11 cellular contexts compared by ENCODE assay signal in the genomic region with DNA sequence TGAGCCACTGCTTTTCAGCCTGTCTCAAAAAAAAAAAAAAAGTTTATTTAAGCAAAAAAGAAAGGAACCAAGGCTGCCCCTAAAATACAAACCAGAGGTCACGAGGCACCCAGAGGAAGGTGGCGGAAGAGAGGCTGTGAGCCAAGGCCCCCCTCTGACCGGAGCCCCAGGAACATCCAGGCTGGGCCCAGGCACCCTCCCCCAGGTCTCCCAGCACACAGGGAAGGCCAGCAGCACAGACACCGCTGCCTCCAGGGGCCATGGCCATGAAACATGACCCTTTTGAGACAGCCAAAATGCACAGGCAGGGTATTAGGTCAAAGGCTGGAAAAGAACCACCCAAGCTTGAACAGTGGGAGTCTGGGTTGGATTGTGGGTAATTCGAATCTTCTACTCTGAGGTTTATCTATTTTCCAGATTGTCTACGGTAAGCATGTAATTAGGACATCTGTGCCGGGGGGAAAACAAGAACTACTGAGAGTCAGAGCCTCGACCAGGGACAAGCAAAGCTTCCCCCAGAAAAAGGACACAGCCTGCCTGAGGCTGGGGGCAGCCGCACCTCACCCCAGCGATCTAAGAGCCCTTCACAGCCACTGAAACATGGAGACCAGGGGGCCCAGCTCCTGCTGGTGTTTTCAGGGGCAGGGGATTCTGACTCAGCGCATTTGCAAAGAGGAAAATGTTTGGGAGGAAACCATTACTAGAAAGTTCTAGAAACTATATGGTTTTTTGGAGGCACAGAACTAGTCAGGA. TPM values are rescaled to one million over a fixed set of nuclear protein-coding genes. Genes with fewer than 3 reads are reported as not detected.
DNase-seq lines count a peak whose midpoint lies in the region; ATAC-seq and TF ChIP-seq lines count a peak whose summit lies in the region.
"Had no signal": no experiment of that assay in that cellular context is flagged by ENCODE, and none has a peak within 500 bp of the region (broad histone marks: within the 10 kb centered on the region; RNA-seq: fewer than 3 reads in every experiment).

No MANE protein-coding gene starts in this region.

- no peak overlapping the region for H3K14ac ChIP-seq in IMR-90 (replicated peaks; ENCODE audit: low read depth, low read length)

- no peaks in the 10 kb centered on the region for H3K36me3 Mint-ChIP-seq in brain

- peak overlapping the region in 3 of 5 experiments; percentile 22 to 82 (median 62) for H3K27ac Mint-ChIP-seq in brain
- H3K27ac Mint-ChIP-seq: activated CD4-positive, alpha-beta T cell treated with anti-CD3 and anti-CD28 coated beads, Interleukin-2, amount 10 ng/mL, durations not matched to agents 7 days and 5 days had no signal

- POLR2A ChIA-PET in IMR-90 (lab: Charles Lee; ENCODE audit: unreplicated experiment): no interaction called here

- WGBS in IMR-90 (ENCODE audit: extremely low coverage in 2 of 2, insufficient read length in 1 of 2), 2 experiments: no CpG with 5 or more reads among the region's 11 CpGs

- H3K27me3 ChIP-seq in IMR-90 (ENCODE audit: control insufficient read depth, insufficient read depth, low read length) (no peaks in the 10 kb centered on the region), lower lobe of right lung (ENCODE audit: low read depth) (no peaks in the 10 kb centered on the region), subcutaneous abdominal adipose tissue (ENCODE audit: control insufficient read depth in 5 of 5, insufficient read depth in 4 of 5, low read length in 5 of 5) (no peaks in the 10 kb centered on the region)

- H3K4me3 Mint-ChIP-seq in brain: no peak overlapping the region

- no peaks in the 10 kb centered on the region for H3K79me1 ChIP-seq in IMR-90 (ENCODE audit: low read depth in 1 of 2, low read length in 2 of 2)

- H3K4ac ChIP-seq in IMR-90 (ENCODE audit: low read depth, low read length): no peak overlapping the region; the same call in 1 of the 2 replicates

- no peak overlapping the region; the same call in 1 of the 2 replicates for H2AK5ac ChIP-seq in IMR-90 (ENCODE audit: low read depth, low read length)

- TF ChIP-seq CTCF in IMR-90 (conservative IDR thresholded peaks at IDR 0.05; ENCODE audit: low read depth, low read length) (no peak), brain (conservative IDR thresholded peaks at IDR 0.05) (no peak), lower lobe of right lung (IDR thresholded peaks at IDR 0.05) (no peak)

- H3K4me1 ChIP-seq in IMR-90 (ENCODE audit: control insufficient read depth, insufficient read depth, low read length) (peaks cover 2% of the 10 kb centered on the region; the same call in 1 of the 2 replicates), lower lobe of right lung (peaks cover 22% of the 10 kb centered on the region), subcutaneous abdominal adipose tissue (ENCODE audit: control insufficient read depth in 5 of 5, insufficient read depth in 5 of 5, low read length in 5 of 5) (peaks cover 3 to 52% (median 42%) of the 10 kb centered on the region in 5 donors)

- H3K27me3 Mint-ChIP-seq in brain: no peaks in the 10 kb centered on the region

- no peak overlapping the region for H2BK20ac ChIP-seq in IMR-90 (ENCODE audit: low read depth, low read length)

- no peak overlapping the region for H3K56ac ChIP-seq in IMR-90 (ENCODE audit: extremely low read depth, insufficient read depth, low read length)

- H2BK5ac ChIP-seq in IMR-90 (ENCODE audit: low read depth, low read length, poor library complexity, severe bottlenecking): no peak overlapping the region

- no peak overlapping the region for H3K9ac ChIP-seq in IMR-90 (ENCODE audit: low read depth, low read length)
- H3K9ac ChIP-seq in subcutaneous abdominal adipose tissue (ENCODE audit: low read length in 5 of 5): peak overlapping the region in 2 of 5 donors; percentile 26 to 45

- H2BK120ac ChIP-seq in IMR-90 (ENCODE audit: low read depth, low read length): peak overlapping the region; percentile 13; the same call in 1 of the 2 replicates

- H4K8ac ChIP-seq in IMR-90 (ENCODE audit: low read depth in 2 of 2, low read length in 2 of 2): no peak overlapping the region

- peak overlapping the region; percentile 41 for H2AFZ ChIP-seq in IMR-90 (replicated peaks; ENCODE audit: low read length, poor library complexity)

- H3K4me1 Mint-ChIP-seq in brain: peaks cover 12% of the 10 kb centered on the region

- H3K36me3 ChIP-seq in IMR-90 (ENCODE audit: control insufficient read depth, insufficient read depth, low read length): peaks cover 1% of the 10 kb centered on the region; the same call in 1 of the 2 replicates
- H3K36me3 ChIP-seq in lower lobe of right lung: no peaks in the 10 kb centered on the region
- no peaks in the 10 kb centered on the region for H3K36me3 ChIP-seq in subcutaneous abdominal adipose tissue (ENCODE audit: control insufficient read depth in 5 of 5, insufficient read depth in 5 of 5, low read length in 5 of 5)

- H2BK15ac ChIP-seq in IMR-90 (ENCODE audit: low read depth, low read length): no peak overlapping the region

- no peak overlapping the region for H3K18ac ChIP-seq in IMR-90 (ENCODE audit: low read depth, low read length)

- no TSS peak for BruUV-seq in IMR-90 (replicated peaks; lab: Mats Ljungman, UMichigan)

- H3K9me3 ChIP-seq in IMR-90 (ENCODE audit: control insufficient read depth, insufficient read depth, low read length) (no peaks in the 10 kb centered on the region; the same call in 1 of the 2 replicates), lower lobe of right lung (no peaks in the 10 kb centered on the region), subcutaneous abdominal adipose tissue (ENCODE audit: control insufficient read depth in 5 of 5, low read length in 5 of 5) (no peaks in the 10 kb centered on the region)

- H3K4me3 ChIP-seq in IMR-90 (ENCODE audit: insufficient read depth, low read depth, low read length): no peak overlapping the region
- H3K4me3 ChIP-seq in lower lobe of right lung: no peak overlapping the region
- H3K4me3 ChIP-seq in subcutaneous abdominal adipose tissue (ENCODE audit: low read depth in 1 of 5, low read length in 5 of 5): no peak overlapping the region

- no peaks in the 10 kb centered on the region for H3K9me3 Mint-ChIP-seq in brain
- H3K9me3 Mint-ChIP-seq: activated CD4-positive, alpha-beta T cell treated with anti-CD3 and anti-CD28 coated beads, Interleukin-2, amount 10 ng/mL, durations not matched to agents 7 days and 5 days had no signal

- no peak for ATAC-seq in IMR-90 (ENCODE audit: low read depth)
- no peak for ATAC-seq in lower lobe of right lung
- no peak for ATAC-seq in HG02885 (IDR thresholded peaks at IDR 0.05; ENCODE audit: poor library complexity, unreplicated experiment)

- H4K5ac ChIP-seq in IMR-90 (ENCODE audit: low read depth, low read length): no peak overlapping the region

- intact Hi-C loops in IMR-90 (cut with micrococcal nuclease) (no loop called here), lower lobe of right lung (cut with DNase I) (no loop called here)

- DNase-seq in IMR-90: no peak
- DNase-seq in lower lobe of right lung: no peak
- no peak for DNase-seq in activated CD4-positive, CD25-positive, alpha-beta regulatory T cell (lab: John Stamatoyannopoulos, UW)
- DNase-seq in 8988T: no peak
- DNase-seq: activated CD4-positive, alpha-beta T cell treated with anti-CD3 and anti-CD28 coated beads, Interleukin-2, amount 10 ng/mL, durations not matched to agents 7 days and 5 days; Calu3; NCI-H2081 treated with DMSO at 0.1 percent for 48 hours; T-helper 1 cell had no signal

- dilution Hi-C loops in IMR-90 (cut with HindIII; ENCODE audit: low sequenced_read_pairs, unreplicated experiment): no loop called here

- CTCF ChIA-PET in IMR-90 (lab: Yijun Ruan, JAX): no interaction called here

- no peak for TF ChIP-seq POLR2A in IMR-90 (IDR thresholded peaks at IDR 0.05; ENCODE audit: low read depth, low read length)

- no peak overlapping the region for H3K4me2 ChIP-seq in IMR-90 (ENCODE audit: low read depth, low read length)

- H4K20me1 ChIP-seq in IMR-90 (ENCODE audit: insufficient read depth, low read length): no peaks in the 10 kb centered on the region

- peak overlapping the region; percentile 50 for H2AK9ac ChIP-seq in IMR-90 (replicated peaks; ENCODE audit: low read depth, low read length, poor library complexity)

- no peak for TF ChIP-seq RAD21 in IMR-90 (IDR thresholded peaks at IDR 0.05; ENCODE audit: low read length)

- H3K27ac ChIP-seq in IMR-90 (ENCODE audit: insufficient read depth, low read length) (no peak overlapping the region), lower lobe of right lung (peak overlapping the region; percentile 66), subcutaneous abdominal adipose tissue (ENCODE audit: low read depth, low read length) (peak overlapping the region; percentile 73)

- no peaks in the 10 kb centered on the region for H3K9me1 ChIP-seq in IMR-90 (ENCODE audit: insufficient read depth, low read length)

- in situ Hi-C loops in IMR-90 (cut with MboI; ENCODE audit: low sequenced_read_pairs): no loop called here

- H3K23ac ChIP-seq in IMR-90 (ENCODE audit: low read depth, low read length): no peak overlapping the region

- H4K91ac ChIP-seq in IMR-90 (ENCODE audit: insufficient read depth, low read depth, low read length): no peak overlapping the region

RNA-seq across cellular contexts. Expression of a gene that starts 8.4 kb away (rescaled TPM):
- total RNA-seq in IMR-90 (2012; rRNA removed) (0.72 and 1.1 TPM in 2 replicates), lower lobe of right lung (3.8 TPM)
- polyA plus RNA-seq in IMR-90 (2012; rRNA removed) (1.7 and 1.9 TPM in 2 replicates), brain (ENCODE audit: insufficient read depth, low read depth, low replicate concordance) (8.9 TPM)
- 2.8 and 3.6 TPM in 2 replicates for polyA plus RNA-seq in IMR-90 (2012; cell fraction: cytosol; rRNA removed)
- 0.76 and 2.7 TPM in 2 replicates for polyA plus RNA-seq in IMR-90 (2012; cell fraction: nucleus; rRNA removed; ENCODE audit: low replicate concordance)

RNA-seq across cellular contexts. Expression of a gene that starts 35.5 kb away (rescaled TPM):
- total RNA-seq in IMR-90 (2012; rRNA removed): 5.4 and 9.2 TPM in 2 replicates
- polyA plus RNA-seq in IMR-90 (2012; rRNA removed): 30.7 and 34.9 TPM in 2 replicates
- polyA plus RNA-seq in IMR-90 (2012; cell fraction: cytosol; rRNA removed): 43.8 and 60.5 TPM in 2 replicates
- 19.3 and 34.2 TPM in 2 replicates for polyA plus RNA-seq in IMR-90 (2012; cell fraction: nucleus; rRNA removed; ENCODE audit: low replicate concordance)
- 254 TPM for polyA plus RNA-seq in brain (ENCODE audit: insufficient read depth, low read depth, low replicate concordance)
- 54.9 TPM for total RNA-seq in lower lobe of right lung

RNA-seq across cellular contexts. Expression of a gene that starts 42.0 kb away (rescaled TPM):
- total RNA-seq in IMR-90 (2012; rRNA removed) (2.5 and 3.4 TPM in 2 replicates), lower lobe of right lung (79.0 TPM)
- polyA plus RNA-seq in IMR-90 (2012; rRNA removed) (19.6 and 24.3 TPM in 2 replicates), brain (ENCODE audit: insufficient read depth, low read depth, low replicate concordance) (39.2 TPM)
- 13.9 and 26.7 TPM in 2 replicates for polyA plus RNA-seq in IMR-90 (2012; cell fraction: cytosol; rRNA removed)
- 48.5 and 136 TPM in 2 replicates for polyA plus RNA-seq in IMR-90 (2012; cell fraction: nucleus; rRNA removed; ENCODE audit: low replicate concordance)

RNA-seq across cellular contexts. Expression of a gene that starts 55.1 kb away (rescaled TPM):
- total RNA-seq in IMR-90 (2012; rRNA removed) (17.9 and 20.0 TPM in 2 replicates), lower lobe of right lung (289 TPM)
- polyA plus RNA-seq in IMR-90 (2012; rRNA removed) (52.7 and 55.6 TPM in 2 replicates), brain (ENCODE audit: insufficient read depth, low read depth, low replicate concordance) (104 TPM)
- polyA plus RNA-seq in IMR-90 (2012; cell fraction: cytosol; rRNA removed): 58.3 and 81.7 TPM in 2 replicates
- 105 and 216 TPM in 2 replicates for polyA plus RNA-seq in IMR-90 (2012; cell fraction: nucleus; rRNA removed; ENCODE audit: low replicate concordance)

Comparison
In these comparisons a context has a peak if more than half of its experiments do, and no peak if none do; other contexts are left out.
1. RNA of a gene that starts 42.0 kb away (total RNA-seq): 79.0 TPM in lower lobe of right lung (single experiment); 2.5 to 3.4 TPM in IMR-90; every median in the first group is over 10 times any median in the second.